1 cellular context compared by ENCODE assay signal in genomic region chr9:6686396-6686795, GRCh38.
TF ChIP-seq lines count a peak whose summit lies in the region.

No MANE protein-coding gene starts in this region.

TF ChIP-seq in IMR-90, 13 proteins besides CTCF, POLR2A, EP300 and RAD21:
- TF ChIP-seq MXI1 (IDR thresholded peaks at IDR 0.05; ENCODE audit: borderline replicate concordance, low read depth, low read length) = no peak
- TF ChIP-seq RFX5 (IDR thresholded peaks at IDR 0.05; ENCODE audit: low read depth, low read length) = no peak
- TF ChIP-seq ELK1 (IDR thresholded peaks at IDR 0.05; ENCODE audit: borderline replicate concordance, low read depth, low read length) = no peak
- TF ChIP-seq SMC3 (IDR thresholded peaks at IDR 0.05; ENCODE audit: low read depth, low read length) = peak; percentile 19; the same call in 1 of the 2 replicates
- TF ChIP-seq USF2 (IDR thresholded peaks at IDR 0.05; ENCODE audit: low read depth, low read length) = no peak
- TF ChIP-seq MAFK (IDR thresholded peaks at IDR 0.05; ENCODE audit: low read depth, low read length) = no peak
- TF ChIP-seq NFE2L2 (IDR thresholded peaks at IDR 0.05; ENCODE audit: low read depth, low read length) = no peak
